In the genomic region with DNA sequence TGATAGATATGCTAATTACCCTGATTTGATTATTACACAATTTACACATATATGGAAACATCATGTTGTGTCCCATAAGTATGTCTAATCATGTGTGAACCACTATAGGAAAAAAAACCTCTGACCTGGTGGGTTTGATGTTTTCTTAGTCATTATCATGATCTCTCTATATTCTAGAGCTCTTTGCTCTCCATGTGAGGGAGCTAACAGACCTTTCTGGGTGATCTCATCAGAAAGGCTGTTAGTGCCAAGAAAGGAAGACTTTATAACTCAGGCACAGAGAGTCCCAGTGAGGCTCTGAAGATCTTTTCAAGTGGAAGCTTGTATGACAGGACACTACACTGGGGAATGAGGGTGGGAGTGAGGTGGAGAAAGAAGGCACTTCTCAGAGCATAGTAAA, we compare ENCODE assay signal across 16 cellular contexts.
DNase-seq lines count a peak whose midpoint lies in the region; ATAC-seq, FAIRE-seq and TF ChIP-seq lines count a peak whose summit lies in the region.
"Had no signal": no experiment of that assay in that cellular context is flagged by ENCODE, and none has a peak within 500 bp of the region (broad histone marks: within the 10 kb centered on the region; RNA-seq: fewer than 3 reads in every experiment).

No MANE protein-coding gene starts in this region.

- DNase-seq in A172 (ENCODE audit: low spot score): peak; percentile 34
- DNase-seq in HFFc6: peak; percentile 49
- peak; percentile 57 for DNase-seq in astrocyte (ENCODE audit: low read depth)
- peak; percentile 21 for DNase-seq in glomerular visceral epithelial cell (ENCODE audit: extremely low spot score)
- no peak for DNase-seq in upper lobe of left lung
- no peak for DNase-seq in NCI-H774 (lab: John Stamatoyannopoulos, UW)
- DNase-seq in HuH-7 (ENCODE audit: low spot score): no peak
- DNase-seq: activated CD8-positive, alpha-beta memory T cell treated with anti-CD3 and anti-CD28 coated beads for 24 hours; effector memory CD8-positive, alpha-beta T cell; GOT3; NCI-H345; stimulated activated naive B cell treated with anti-CD40 and anti-IgM and Interleukin-4, amounts not matched to agents 10 μg/mL and 1 μg/mL and 100 μg/mL, for 72 hours had no signal

- no peak for TF ChIP-seq EP300 in upper lobe of left lung (IDR thresholded peaks at IDR 0.05)

- no peak for ATAC-seq in upper lobe of left lung (ENCODE audit: low FRiP score in 2 of 2)
- ATAC-seq in stimulated activated memory B cell treated with anti-CD40 and anti-IgM and Interleukin-4, amounts not matched to agents 10 μg/mL and 1 μg/mL and 100 μg/mL, for 72 hours: no peak
- ATAC-seq: activated naive CD4-positive, alpha-beta T cell treated with anti-CD3 and anti-CD28 coated beads, Interleukin-2, amount 50 U/mL, for 72 hours; effector memory CD8-positive, alpha-beta T cell; stimulated activated naive B cell treated with anti-CD40 and anti-IgM and Interleukin-4, amounts not matched to agents 10 μg/mL and 1 μg/mL and 100 μg/mL, for 72 hours had no signal

- FAIRE-seq in astrocyte (lab: Jason Lieb, UNC): peak; percentile 99
- FAIRE-seq: islet of Langerhans had no signal

- no peaks in the 10 kb centered on the region for H3K36me3 Mint-ChIP-seq in HFFc6 (ENCODE audit: low read depth)
- H3K36me3 Mint-ChIP-seq in astrocyte (ENCODE audit: low read depth, unreplicated experiment): no peaks in the 10 kb centered on the region
- no peaks in the 10 kb centered on the region for H3K36me3 Mint-ChIP-seq in stimulated activated memory B cell treated with anti-CD40 and anti-IgM and Interleukin-4, amounts not matched to agents 10 μg/mL and 1 μg/mL and 100 μg/mL, for 72 hours
- H3K36me3 Mint-ChIP-seq: activated naive CD4-positive, alpha-beta T cell treated with anti-CD3 and anti-CD28 coated beads, Interleukin-2, amount 50 U/mL, for 72 hours; stimulated activated naive B cell treated with anti-CD40 and anti-IgM and Interleukin-4, amounts not matched to agents 10 μg/mL and 1 μg/mL and 100 μg/mL, for 72 hours had no signal

- H3K4me1 Mint-ChIP-seq in HFFc6 (ENCODE audit: low read depth): peaks cover 37% of the 10 kb centered on the region
- H3K4me1 Mint-ChIP-seq in astrocyte (ENCODE audit: low read depth, unreplicated experiment): peaks cover 8% of the 10 kb centered on the region
- no peaks in the 10 kb centered on the region for H3K4me1 Mint-ChIP-seq in stimulated activated memory B cell treated with anti-CD40 and anti-IgM and Interleukin-4, amounts not matched to agents 10 μg/mL and 1 μg/mL and 100 μg/mL, for 72 hours
- H3K4me1 Mint-ChIP-seq: stimulated activated naive B cell treated with anti-CD40 and anti-IgM and Interleukin-4, amounts not matched to agents 10 μg/mL and 1 μg/mL and 100 μg/mL, for 72 hours had no signal

- no peak overlapping the region for H3K9ac ChIP-seq in astrocyte (ENCODE audit: low read length)
- H3K9ac ChIP-seq: KMS-11 had no signal

- H3K36me3 ChIP-seq in astrocyte (ENCODE audit: insufficient read depth, low read length) (no peaks in the 10 kb centered on the region), upper lobe of left lung (no peaks in the 10 kb centered on the region)

- H3K27me3 ChIP-seq in astrocyte (ENCODE audit: insufficient read depth, low read length) (no peaks in the 10 kb centered on the region), upper lobe of left lung (no peaks in the 10 kb centered on the region)

- no peaks in the 10 kb centered on the region for H4K20me1 ChIP-seq in astrocyte (ENCODE audit: insufficient read depth, low read length)

- H3K4me3 ChIP-seq in astrocyte (ENCODE audit: insufficient read depth, low read depth, low read length) (no peak overlapping the region), upper lobe of left lung (no peak overlapping the region)

- H3K4me3 Mint-ChIP-seq in HFFc6: no peak overlapping the region
- H3K4me3 Mint-ChIP-seq in astrocyte (ENCODE audit: unreplicated experiment): no peak overlapping the region
- no peak overlapping the region for H3K4me3 Mint-ChIP-seq in stimulated activated memory B cell treated with anti-CD40 and anti-IgM and Interleukin-4, amounts not matched to agents 10 μg/mL and 1 μg/mL and 100 μg/mL, for 72 hours
- H3K4me3 Mint-ChIP-seq: effector memory CD8-positive, alpha-beta T cell; stimulated activated naive B cell treated with anti-CD40 and anti-IgM and Interleukin-4, amounts not matched to agents 10 μg/mL and 1 μg/mL and 100 μg/mL, for 72 hours had no signal

- H3K27ac Mint-ChIP-seq in HFFc6 (peak overlapping the region; percentile 13; the same call in 1 of the 2 replicates), astrocyte (ENCODE audit: unreplicated experiment) (peak overlapping the region; percentile 81)
- H3K27ac Mint-ChIP-seq in stimulated activated memory B cell treated with anti-CD40 and anti-IgM and Interleukin-4, amounts not matched to agents 10 μg/mL and 1 μg/mL and 100 μg/mL, for 72 hours: no peak overlapping the region
- H3K27ac Mint-ChIP-seq: activated naive CD4-positive, alpha-beta T cell treated with anti-CD3 and anti-CD28 coated beads, Interleukin-2, amount 50 U/mL, for 72 hours; effector memory CD8-positive, alpha-beta T cell; stimulated activated naive B cell treated with anti-CD40 and anti-IgM and Interleukin-4, amounts not matched to agents 10 μg/mL and 1 μg/mL and 100 μg/mL, for 72 hours had no signal

- H3K27me3 Mint-ChIP-seq in HFFc6 (ENCODE audit: insufficient read depth) (no peaks in the 10 kb centered on the region), astrocyte (ENCODE audit: low read depth, unreplicated experiment) (no peaks in the 10 kb centered on the region)
- no peaks in the 10 kb centered on the region for H3K27me3 Mint-ChIP-seq in stimulated activated memory B cell treated with anti-CD40 and anti-IgM and Interleukin-4, amounts not matched to agents 10 μg/mL and 1 μg/mL and 100 μg/mL, for 72 hours
- H3K27me3 Mint-ChIP-seq: effector memory CD8-positive, alpha-beta T cell; stimulated activated naive B cell treated with anti-CD40 and anti-IgM and Interleukin-4, amounts not matched to agents 10 μg/mL and 1 μg/mL and 100 μg/mL, for 72 hours had no signal

- peak; percentile 35; the same call in 1 of the 2 replicates for TF ChIP-seq CTCF in HFFc6 (IDR thresholded peaks at IDR 0.05)
- TF ChIP-seq CTCF in astrocyte (IDR thresholded peaks at IDR 0.05; ENCODE audit: insufficient read depth, low read depth, low read length): no peak
- TF ChIP-seq CTCF in upper lobe of left lung (IDR thresholded peaks at IDR 0.05): no peak

- no peaks in the 10 kb centered on the region for H3K79me2 ChIP-seq in astrocyte (ENCODE audit: insufficient read depth, low read length)

- no peaks in the 10 kb centered on the region for H3K9me3 Mint-ChIP-seq in HFFc6
- H3K9me3 Mint-ChIP-seq in astrocyte (ENCODE audit: unreplicated experiment): no peaks in the 10 kb centered on the region
- no peaks in the 10 kb centered on the region for H3K9me3 Mint-ChIP-seq in stimulated activated memory B cell treated with anti-CD40 and anti-IgM and Interleukin-4, amounts not matched to agents 10 μg/mL and 1 μg/mL and 100 μg/mL, for 72 hours

- H3K27ac ChIP-seq in astrocyte (ENCODE audit: low read depth, low read length) (no peak overlapping the region), upper lobe of left lung (no peak overlapping the region)
- H3K27ac ChIP-seq: KMS-11 had no signal

- no peaks in the 10 kb centered on the region for H3K4me1 ChIP-seq in astrocyte (ENCODE audit: insufficient read depth, low read length)
- H3K4me1 ChIP-seq in upper lobe of left lung: no peaks in the 10 kb centered on the region

- H2AFZ ChIP-seq in astrocyte (ENCODE audit: low read depth, low read length): no peak overlapping the region

- no peak overlapping the region for H3K4me2 ChIP-seq in astrocyte (ENCODE audit: low read length)
- H3K4me2 ChIP-seq: KMS-11 had no signal

- no peak for TF ChIP-seq POLR2A in upper lobe of left lung (IDR thresholded peaks at IDR 0.05)

- H3K9me3 ChIP-seq in astrocyte (ENCODE audit: insufficient read depth, low read depth, low read length) (no peaks in the 10 kb centered on the region), upper lobe of left lung (no peaks in the 10 kb centered on the region)

Comparison
In these comparisons a context has a peak if more than half of its experiments do, and no peak if none do; other contexts are left out.
1. DNase-seq: peak in A172 (single experiment), HFFc6 (single experiment), astrocyte (single experiment) and glomerular visceral epithelial cell (single experiment); none in upper lobe of left lung (0 of 2), NCI-H774 (single experiment) and HuH-7 (single experiment).